ENCODE assay signal across 15 cellular contexts in genomic region chr17:59693582-59693981, GRCh38.
"Had no signal": no experiment of that assay in that cellular context is flagged by ENCODE, and none has a peak within 500 bp of the region (broad histone marks: within the 10 kb centered on the region; RNA-seq: fewer than 3 reads in every experiment).

No MANE protein-coding gene starts in this region.

- H3K27ac Mint-ChIP-seq: activated B cell treated with CpG ODN at 0.5 μM for 24 hours; activated CD4-positive, alpha-beta T cell treated with anti-CD3 and anti-CD28 coated beads, Interleukin-2, amount 10 ng/mL, durations not matched to agents 24 days and 14 days had no signal

- FAIRE-seq: TTC549 had no signal

- H3K27ac ChIP-seq: ascending aorta, ovary, sigmoid colon, thoracic aorta had no signal

- H3K27me3 Mint-ChIP-seq: activated B cell treated with CpG ODN at 0.5 μM for 24 hours; activated CD4-positive, alpha-beta T cell treated with anti-CD3 and anti-CD28 coated beads, Interleukin-2, amount 10 ng/mL, durations not matched to agents 24 days and 14 days; T-helper 17 cell had no signal

- H3K4me3 Mint-ChIP-seq: activated B cell treated with CpG ODN at 0.5 μM for 24 hours; activated CD4-positive, alpha-beta T cell treated with anti-CD3 and anti-CD28 coated beads, Interleukin-2, amount 10 ng/mL, durations not matched to agents 24 days and 14 days; neural crest cell; T-helper 17 cell had no signal

- DNase-seq: activated B cell treated with CpG ODN at 0.5 μM for 24 hours; activated CD4-positive, alpha-beta T cell treated with anti-CD3 and anti-CD28 coated beads, Interleukin-2, amount 10 ng/mL, durations not matched to agents 24 days and 14 days; activated gamma-delta T cell treated with Interleukin-2 at 50 U/mL for 16 hours; activated T-cell treated with anti-CD3 and anti-CD28 coated beads, Interleukin-2, amount 50 U/mL, for 1 hour; erythroblast; islet precursor cell; midbrain; ovary; sigmoid colon; spleen; T-helper 17 cell had no signal

- H3K36me3 ChIP-seq: ovary had no signal

- H3K4me3 ChIP-seq: ascending aorta, ovary, sigmoid colon, spleen, thoracic aorta had no signal

- H3K4me1 ChIP-seq: ascending aorta, sigmoid colon had no signal

- H3K27me3 ChIP-seq: ascending aorta, ovary, sigmoid colon, spleen had no signal

- H3K9me3 ChIP-seq: ascending aorta, ovary, sigmoid colon, spleen, thoracic aorta had no signal

- H3K9me3 Mint-ChIP-seq: activated B cell treated with CpG ODN at 0.5 μM for 24 hours; activated CD4-positive, alpha-beta T cell treated with anti-CD3 and anti-CD28 coated beads, Interleukin-2, amount 10 ng/mL, durations not matched to agents 24 days and 14 days; neural crest cell had no signal

- ATAC-seq: T-helper 17 cell had no signal
